In genomic region chr12:112987561-112987960, GRCh38 we compare ENCODE assay signal across 28 cellular contexts. TPM values are rescaled to one million over a fixed set of nuclear protein-coding genes. Genes with fewer than 3 reads are reported as not detected.
DNase-seq lines count a peak whose midpoint lies in the region; ATAC-seq, FAIRE-seq and TF ChIP-seq lines count a peak whose summit lies in the region.
"Had no signal": no experiment of that assay in that cellular context is flagged by ENCODE, and none has a peak within 500 bp of the region (broad histone marks: within the 10 kb centered on the region; RNA-seq: fewer than 3 reads in every experiment).

No MANE protein-coding gene starts in this region.

- intact Hi-C loops in activated CD4-positive, alpha-beta T cell treated with anti-CD3 and anti-CD28 coated beads for 36 hours (cut with DNase I, micrococcal nuclease): no loop called here
- intact Hi-C loops in Right ventricle myocardium inferior (cut with DNase I) (no loop called here), psoas muscle (cut with DNase I) (no loop called here)

- no peak overlapping the region for H3K27ac ChIP-seq in psoas muscle
- no peak overlapping the region for H3K27ac ChIP-seq in H9 (ENCODE audit: insufficient read length, low read depth, low read length)
- H3K27ac ChIP-seq: GM23248, right atrium auricular region, RWPE1 had no signal

- H2AFZ ChIP-seq in H9 (ENCODE audit: low read length): no peak overlapping the region
- H2AFZ ChIP-seq: GM23248 had no signal

- no peak overlapping the region for H3K23ac ChIP-seq in H9 (ENCODE audit: insufficient read length, low read depth, low read length)

- H3K9me3 Mint-ChIP-seq in activated CD4-positive, alpha-beta T cell treated with anti-CD3 and anti-CD28 coated beads for 36 hours (ENCODE audit: low read depth): peaks cover 20% of the 10 kb centered on the region
- H3K9me3 Mint-ChIP-seq in activated T-helper 17 cell treated with anti-CD3 and anti-CD28 coated beads, Interleukin-2, amount 50 U/mL, for 72 hours: peaks cover 9% of the 10 kb centered on the region
- H3K9me3 Mint-ChIP-seq in naive B cell (peaks cover 4 to 18% (median 7%) of the 10 kb centered on the region in 7 donors), H9 (peaks cover 12 to 14% of the 10 kb centered on the region in 2 experiments)

- no peak overlapping the region for H4K8ac ChIP-seq in H9 (replicated peaks; ENCODE audit: insufficient read length, low read depth, low read length)

- H3K14ac ChIP-seq in H9 (ENCODE audit: insufficient read depth, low read length): no peak overlapping the region

- H3K4me1 ChIP-seq in psoas muscle (no peaks in the 10 kb centered on the region), H9 (ENCODE audit: insufficient read depth, low read length) (no peaks in the 10 kb centered on the region)
- H3K4me1 ChIP-seq: Caco-2, right atrium auricular region, upper lobe of left lung had no signal

- H3K27ac Mint-ChIP-seq in activated CD4-positive, alpha-beta T cell treated with anti-CD3 and anti-CD28 coated beads for 36 hours: peak overlapping the region; percentile 84
- peak overlapping the region; percentile 76 for H3K27ac Mint-ChIP-seq in activated T-helper 17 cell treated with anti-CD3 and anti-CD28 coated beads, Interleukin-2, amount 50 U/mL, for 72 hours
- H3K27ac Mint-ChIP-seq in naive B cell (peak overlapping the region in 5 of 6 donors; percentile 32 to 86 (median 67)), H9 (no peak overlapping the region)

- H3K4ac ChIP-seq in H9 (ENCODE audit: low read depth, low read length): no peak overlapping the region

- H3K4me1 Mint-ChIP-seq in activated CD4-positive, alpha-beta T cell treated with anti-CD3 and anti-CD28 coated beads for 36 hours: peaks cover 63% of the 10 kb centered on the region
- peaks cover 30% of the 10 kb centered on the region for H3K4me1 Mint-ChIP-seq in activated T-helper 17 cell treated with anti-CD3 and anti-CD28 coated beads, Interleukin-2, amount 50 U/mL, for 72 hours
- H3K4me1 Mint-ChIP-seq in naive B cell: peaks cover 31 to 63% (median 56%) of the 10 kb centered on the region in 3 donors
- peaks cover 15 to 25% of the 10 kb centered on the region in 2 experiments for H3K4me1 Mint-ChIP-seq in H9

- no peak overlapping the region for H2BK20ac ChIP-seq in H9 (ENCODE audit: low read depth, low read length, poor library complexity, severe bottlenecking)

- no peak overlapping the region for H3K4me3 Mint-ChIP-seq in activated CD4-positive, alpha-beta T cell treated with anti-CD3 and anti-CD28 coated beads for 36 hours
- H3K4me3 Mint-ChIP-seq in activated T-helper 17 cell treated with anti-CD3 and anti-CD28 coated beads, Interleukin-2, amount 50 U/mL, for 72 hours: peak overlapping the region; percentile 57
- H3K4me3 Mint-ChIP-seq in naive B cell (no peak overlapping the region), H9 (no peak overlapping the region)

- H3K27me3 Mint-ChIP-seq in activated CD4-positive, alpha-beta T cell treated with anti-CD3 and anti-CD28 coated beads for 36 hours: no peaks in the 10 kb centered on the region
- no peaks in the 10 kb centered on the region for H3K27me3 Mint-ChIP-seq in activated T-helper 17 cell treated with anti-CD3 and anti-CD28 coated beads, Interleukin-2, amount 50 U/mL, for 72 hours
- H3K27me3 Mint-ChIP-seq in naive B cell (no peaks in the 10 kb centered on the region), H9 (ENCODE audit: low read depth) (peaks cover 8% of the 10 kb centered on the region)

- no peak overlapping the region for H3K18ac ChIP-seq in H9 (ENCODE audit: insufficient read length, low read depth, low read length)

- H3K23me2 ChIP-seq in H9 (ENCODE audit: insufficient read length, low read depth, low read length, poor library complexity, severe bottlenecking): no peaks in the 10 kb centered on the region

- peak; percentile 33 for FAIRE-seq in GM19239 (lab: Jason Lieb, UNC)
- FAIRE-seq: bronchial epithelial cell had no signal

- H2AK5ac ChIP-seq in H9 (ENCODE audit: insufficient read length, low read length): no peak overlapping the region

- H4K91ac ChIP-seq in H9 (ENCODE audit: insufficient read length, low read depth, low read length): no peak overlapping the region

- POLR2A ChIA-PET in activated CD4-positive, alpha-beta T cell treated with anti-CD3 and anti-CD28 coated beads for 36 hours (lab: Charles Lee): interaction anchor here (2.7 kb wide), 1 partner anchor 9 kb away, joined by 16 read pairs; the partner anchor contains the start of gene OAS2

- DNase-seq in activated CD4-positive, alpha-beta T cell treated with anti-CD3 and anti-CD28 coated beads for 36 hours: no peak
- no peak for DNase-seq in activated CD4-positive, alpha-beta T cell treated with anti-CD3 and anti-CD28 coated beads for 4 hours
- DNase-seq in GM19239 (ENCODE audit: insufficient read length, low spot score) (no peak), naive B cell (no peak), Right ventricle myocardium inferior (ENCODE audit: missing footprints) (no peak), psoas muscle (no peak), H9 (no peak)
- DNase-seq: activated CD4-positive, alpha-beta T cell treated with anti-CD3 and anti-CD28 coated beads for 1 hour; AML-193; amniotic stem cell; Caco-2; cortex of kidney; DND-41; glutamatergic neuron; GM23248; Kasumi-1; mesendoderm; NCI-H1092; NCI-H1930; NCI-H69; stimulated activated CD4-positive, alpha-beta T cell treated with anti-CD3 and anti-CD28 coated beads, Interleukin-4, amount 100 ng/mL, for 4 hours; upper lobe of left lung had no signal

- no peak for ATAC-seq in activated CD4-positive, alpha-beta T cell treated with anti-CD3 and anti-CD28 coated beads for 36 hours
- no peak for ATAC-seq in activated T-helper 17 cell treated with anti-CD3 and anti-CD28 coated beads, Interleukin-2, amount 50 U/mL, for 72 hours (replicated peaks)
- no peak for ATAC-seq in naive B cell (ENCODE audit: low read depth in 2 of 2)
- no peak for ATAC-seq in Right ventricle myocardium inferior
- no peak for ATAC-seq in psoas muscle
- ATAC-seq: SK-N-SH treated with all-trans-retinoic acid at 6 μM for 48 hours had no signal

- no peaks in the 10 kb centered on the region for H3K9me3 ChIP-seq in psoas muscle
- H3K9me3 ChIP-seq in H9 (ENCODE audit: control insufficient read depth, low read depth, low read length): no peaks in the 10 kb centered on the region
- H3K9me3 ChIP-seq: upper lobe of left lung had no signal

- no peak for TF ChIP-seq CTCF in psoas muscle (IDR thresholded peaks at IDR 0.05)
- no peak for TF ChIP-seq CTCF in H9 (conservative IDR thresholded peaks at IDR 0.05)

- H4K5ac ChIP-seq in H9 (ENCODE audit: insufficient read length, low read depth, low read length): no peak overlapping the region

- H3K4me3 ChIP-seq in psoas muscle: no peak overlapping the region
- H3K4me3 ChIP-seq: GM23248, right atrium auricular region, upper lobe of left lung had no signal

- no peak overlapping the region for H2BK15ac ChIP-seq in H9 (ENCODE audit: low read depth, low read length)

- H3K36me3 ChIP-seq in psoas muscle (ENCODE audit: insufficient read depth in 1 of 2, low read depth in 1 of 2): peaks cover 0 to 4% of the 10 kb centered on the region in 2 donors

- no peaks in the 10 kb centered on the region for H3K79me1 ChIP-seq in H9 (ENCODE audit: insufficient read depth, low read depth, low read length, poor library complexity, severe bottlenecking)

- H2BK5ac ChIP-seq in H9 (ENCODE audit: insufficient read length, low read length): no peak overlapping the region

- no peaks in the 10 kb centered on the region for H3K27me3 ChIP-seq in psoas muscle (ENCODE audit: insufficient read depth in 3 of 3, low read length in 2 of 3)
- H3K27me3 ChIP-seq in H9 (ENCODE audit: insufficient read depth, low read length): no peaks in the 10 kb centered on the region; the same call in 1 of the 2 replicates
- H3K27me3 ChIP-seq: right atrium auricular region, upper lobe of left lung had no signal

- no peaks in the 10 kb centered on the region for H4K20me1 ChIP-seq in H9 (ENCODE audit: control insufficient read depth, insufficient read depth, insufficient read length)

- H3K9ac ChIP-seq in H9 (ENCODE audit: extremely low read depth, insufficient read length, low read length): no peak overlapping the region
- H3K9ac ChIP-seq: GM23248 had no signal

- H3K36me3 Mint-ChIP-seq in activated CD4-positive, alpha-beta T cell treated with anti-CD3 and anti-CD28 coated beads for 36 hours (ENCODE audit: low read depth): peaks cover 95% of the 10 kb centered on the region
- peaks cover 86% of the 10 kb centered on the region for H3K36me3 Mint-ChIP-seq in activated T-helper 17 cell treated with anti-CD3 and anti-CD28 coated beads, Interleukin-2, amount 50 U/mL, for 72 hours (ENCODE audit: low read depth)
- H3K36me3 Mint-ChIP-seq in naive B cell (peaks cover 28 to 48% of the 10 kb centered on the region in 2 donors), H9 (ENCODE audit: insufficient read depth in 1 of 3, low read depth in 3 of 3) (peaks cover 0 to 9% (median 2%) of the 10 kb centered on the region in 3 experiments; a peak in 4 of 7 replicates)

- H2BK120ac ChIP-seq in H9 (ENCODE audit: low read depth, low read length, poor library complexity, severe bottlenecking): no peak overlapping the region

- no peak overlapping the region for H2BK12ac ChIP-seq in H9 (ENCODE audit: insufficient read length, low read depth, low read length)

- H3K79me2 ChIP-seq in H9 (ENCODE audit: insufficient read depth, low read length): no peaks in the 10 kb centered on the region; the same call in 1 of the 2 replicates

- WGBS in psoas muscle, 3 donors: 69 to 85% (median 81%) methylated on average over 2 of the region's 2 CpGs
- no CpG with 5 or more reads among the region's 2 CpGs for WGBS in H9 (ENCODE audit: extremely low coverage, insufficient read length, low lambda C conversion rate)

- no peak overlapping the region for H3K4me2 ChIP-seq in H9 (ENCODE audit: insufficient read depth, insufficient read length, low read length)

- no peak overlapping the region for H3K56ac ChIP-seq in H9 (ENCODE audit: insufficient read length, low read depth, low read length)

- H3T11ph ChIP-seq in H9 (ENCODE audit: low read length): no peak overlapping the region

- CTCF ChIA-PET in activated CD4-positive, alpha-beta T cell treated with anti-CD3 and anti-CD28 coated beads for 36 hours (lab: Charles Lee): interaction anchor here (0.5 to 7.1 kb wide), 8 partner anchors 8 to 236 kb away, joined by 3 to 106 read pairs (median 3); partner anchors contain the start of gene OAS2

RNA-seq across cellular contexts. Expression of gene OAS2, which starts 9.2 kb away (rescaled TPM):
- 100 to 1,000 TPM; 148 to 278 TPM for total RNA-seq in activated CD4-positive, alpha-beta T cell treated with anti-CD3 and anti-CD28 coated beads for 36 hours
- total RNA-seq in activated T-helper 17 cell treated with anti-CD3 and anti-CD28 coated beads, Interleukin-2, amount 50 U/mL, for 72 hours: 10 to 100 TPM; 44.6 to 64.8 TPM
- polyA plus RNA-seq in naive B cell (ENCODE audit: low read depth in 6 of 6) (10 to 100 TPM; 15.4 to 56.4 (median 37.2) TPM), psoas muscle (1 to 10 TPM; 1.5 to 1.8 (median 1.7) TPM)
- total RNA-seq in Right ventricle myocardium inferior (5.0 TPM), psoas muscle (1 to 10 TPM; 2.1 to 8.4 (median 3.7) TPM), H9 (2021) (not detected in 2 replicates)
- total RNA-seq: osteocyte had no signal

RNA-seq across cellular contexts. Expression of gene OAS3, which starts 49.3 kb away (rescaled TPM):
- 10 to 100 TPM; 32.1 to 35.3 TPM for total RNA-seq in activated CD4-positive, alpha-beta T cell treated with anti-CD3 and anti-CD28 coated beads for 36 hours
- 10 to 100 TPM; 17.4 to 41.7 TPM for total RNA-seq in activated T-helper 17 cell treated with anti-CD3 and anti-CD28 coated beads, Interleukin-2, amount 50 U/mL, for 72 hours
- polyA plus RNA-seq in naive B cell (ENCODE audit: low read depth in 6 of 6) (1 to 10 TPM; 2.9 to 8.6 (median 6.9) TPM), psoas muscle (1 to 10 TPM; 1.1 to 1.7 (median 1.4) TPM)
- total RNA-seq in Right ventricle myocardium inferior (5.7 TPM), psoas muscle (1 to 10 TPM; 1.5 to 6.7 (median 3.1) TPM), H9 (2021) (0.70 and 0.81 TPM in 2 replicates)

Comparison
In these comparisons a context has a peak if more than half of its experiments do, and no peak if none do; other contexts are left out.
1. H3K27ac Mint-ChIP-seq: peak in activated CD4-positive, alpha-beta T cell treated with anti-CD3 and anti-CD28 coated beads for 36 hours (single experiment), activated T-helper 17 cell treated with anti-CD3 and anti-CD28 coated beads, Interleukin-2, amount 50 U/mL, for 72 hours (single experiment) and naive B cell (5 of 6); none in H9 (0 of 3).